13 cellular contexts compared by ENCODE assay signal in the genomic region with DNA sequence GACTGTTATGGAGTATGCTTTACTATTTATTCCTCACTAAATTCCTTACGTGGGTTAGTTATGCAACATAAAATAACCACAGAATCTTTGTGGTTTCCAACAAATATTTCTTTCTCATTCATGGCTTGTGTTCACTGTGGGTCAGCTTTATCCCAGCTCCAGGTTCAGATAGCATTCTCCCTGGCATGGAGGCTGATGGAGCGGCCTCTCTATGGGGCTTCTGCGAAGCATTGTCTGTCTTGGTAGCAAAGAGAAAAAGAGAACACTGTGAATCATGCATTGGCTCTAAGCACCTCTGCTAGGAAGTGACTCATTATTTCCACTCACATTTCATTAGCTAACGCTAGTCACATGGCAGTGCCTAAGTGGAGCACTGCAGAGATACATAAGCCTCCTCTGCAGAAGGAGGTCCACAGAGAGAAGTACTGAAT.
DNase-seq lines count a peak whose midpoint lies in the region; ATAC-seq and TF ChIP-seq lines count a peak whose summit lies in the region.
"Had no signal": no experiment of that assay in that cellular context is flagged by ENCODE, and none has a peak within 500 bp of the region (broad histone marks: within the 10 kb centered on the region; RNA-seq: fewer than 3 reads in every experiment).

No MANE protein-coding gene starts in this region.

- intact Hi-C loops in activated CD8-positive, alpha-beta T cell treated with anti-CD3 and anti-CD28 coated beads for 36 hours (cut with micrococcal nuclease) = no loop called here

- H3K36me3 Mint-ChIP-seq in activated CD8-positive, alpha-beta T cell treated with anti-CD3 and anti-CD28 coated beads for 36 hours (ENCODE audit: low read depth) = no peaks in the 10 kb centered on the region
- no peaks in the 10 kb centered on the region for H3K36me3 Mint-ChIP-seq in activated CD8-positive, alpha-beta T cell treated with anti-CD3 and anti-CD28 coated beads, Interleukin-2, amount 10 ng/mL, durations not matched to agents 7 days and 5 days (ENCODE audit: low read depth)

- no peak for TF ChIP-seq CTCF in activated CD8-positive, alpha-beta T cell treated with anti-CD3 and anti-CD28 coated beads for 36 hours (IDR thresholded peaks at IDR 0.05)

- no peaks in the 10 kb centered on the region for H3K27me3 ChIP-seq in SJCRH30
- H3K27me3 ChIP-seq: upper lobe of left lung had no signal

- peaks cover 3% of the 10 kb centered on the region for H3K9me3 Mint-ChIP-seq in activated CD8-positive, alpha-beta T cell treated with anti-CD3 and anti-CD28 coated beads for 36 hours
- no peaks in the 10 kb centered on the region for H3K9me3 Mint-ChIP-seq in activated CD8-positive, alpha-beta T cell treated with anti-CD3 and anti-CD28 coated beads, Interleukin-2, amount 10 ng/mL, durations not matched to agents 7 days and 5 days (ENCODE audit: insufficient read depth)

- H3K4me3 ChIP-seq in SJCRH30 = no peak overlapping the region
- H3K4me3 ChIP-seq: upper lobe of left lung had no signal

- no peaks in the 10 kb centered on the region for H3K4me1 Mint-ChIP-seq in activated CD8-positive, alpha-beta T cell treated with anti-CD3 and anti-CD28 coated beads for 36 hours (ENCODE audit: low read depth)
- H3K4me1 Mint-ChIP-seq in activated CD8-positive, alpha-beta T cell treated with anti-CD3 and anti-CD28 coated beads, Interleukin-2, amount 10 ng/mL, durations not matched to agents 7 days and 5 days (ENCODE audit: low read depth) = no peaks in the 10 kb centered on the region

- no peak overlapping the region for H3K4me3 Mint-ChIP-seq in activated CD8-positive, alpha-beta T cell treated with anti-CD3 and anti-CD28 coated beads for 36 hours
- no peak overlapping the region for H3K4me3 Mint-ChIP-seq in activated CD8-positive, alpha-beta T cell treated with anti-CD3 and anti-CD28 coated beads, Interleukin-2, amount 10 ng/mL, durations not matched to agents 7 days and 5 days

- DNase-seq in activated CD8-positive, alpha-beta T cell treated with anti-CD3 and anti-CD28 coated beads for 36 hours = no peak
- no peak for DNase-seq in activated CD8-positive, alpha-beta T cell treated with anti-CD3 and anti-CD28 coated beads, Interleukin-2, amount 10 ng/mL, durations not matched to agents 7 days and 5 days
- peak; percentile 34 to 48 for DNase-seq in SJCRH30
- DNase-seq in fibroblast of peridontal ligament (ENCODE audit: extremely low read depth) = peak; percentile 91
- DNase-seq in midbrain (lab: John Stamatoyannopoulos, UW) = no peak
- no peak for DNase-seq in left lobe of liver (ENCODE audit: low spot score)
- DNase-seq: activated CD4-positive, alpha-beta T cell treated with anti-CD3 and anti-CD28 coated beads for 4 hours; left cardiac atrium; NCI-H345; upper lobe of left lung had no signal

- peak; percentile 58 for ATAC-seq in activated CD8-positive, alpha-beta T cell treated with anti-CD3 and anti-CD28 coated beads for 36 hours
- no peak for ATAC-seq in activated CD8-positive, alpha-beta T cell treated with anti-CD3 and anti-CD28 coated beads, Interleukin-2, amount 10 ng/mL, durations not matched to agents 7 days and 5 days
- no peak for ATAC-seq in HG03025 (IDR thresholded peaks at IDR 0.05; ENCODE audit: low FRiP score, unreplicated experiment)
- ATAC-seq in HG02642 (IDR thresholded peaks at IDR 0.05; ENCODE audit: poor library complexity, unreplicated experiment) = no peak
- ATAC-seq in left lobe of liver = no peak

- H3K36me3 ChIP-seq in SJCRH30 = no peaks in the 10 kb centered on the region
- H3K36me3 ChIP-seq: upper lobe of left lung had no signal

- CTCF ChIA-PET in activated CD8-positive, alpha-beta T cell treated with anti-CD3 and anti-CD28 coated beads for 36 hours (lab: Charles Lee) = no interaction called here
- CTCF ChIA-PET in activated CD8-positive, alpha-beta T cell treated with anti-CD3 and anti-CD28 coated beads, Interleukin-2, amount 10 ng/mL, durations not matched to agents 7 days and 5 days (lab: Charles Lee) = no interaction called here

- H3K27me3 Mint-ChIP-seq in activated CD8-positive, alpha-beta T cell treated with anti-CD3 and anti-CD28 coated beads for 36 hours = no peaks in the 10 kb centered on the region
- H3K27me3 Mint-ChIP-seq in activated CD8-positive, alpha-beta T cell treated with anti-CD3 and anti-CD28 coated beads, Interleukin-2, amount 10 ng/mL, durations not matched to agents 7 days and 5 days (ENCODE audit: low read depth) = no peaks in the 10 kb centered on the region

- POLR2A ChIA-PET in activated CD8-positive, alpha-beta T cell treated with anti-CD3 and anti-CD28 coated beads for 36 hours (lab: Charles Lee) = no interaction called here
- POLR2A ChIA-PET in activated CD8-positive, alpha-beta T cell treated with anti-CD3 and anti-CD28 coated beads, Interleukin-2, amount 10 ng/mL, durations not matched to agents 7 days and 5 days (lab: Charles Lee) = no interaction called here

- H3K27ac Mint-ChIP-seq in activated CD8-positive, alpha-beta T cell treated with anti-CD3 and anti-CD28 coated beads for 36 hours = no peak overlapping the region
- H3K27ac Mint-ChIP-seq in activated CD8-positive, alpha-beta T cell treated with anti-CD3 and anti-CD28 coated beads, Interleukin-2, amount 10 ng/mL, durations not matched to agents 7 days and 5 days = no peak overlapping the region

- no peaks in the 10 kb centered on the region for H3K9me3 ChIP-seq in SJCRH30 (replicated peaks)
- H3K9me3 ChIP-seq: upper lobe of left lung had no signal

- H3K4me1 ChIP-seq in SJCRH30 = peaks cover 8% of the 10 kb centered on the region; the same call in 1 of the 2 replicates
- H3K4me1 ChIP-seq: upper lobe of left lung had no signal

- H3K27ac ChIP-seq in SJCRH30 = no peak overlapping the region
- H3K27ac ChIP-seq: C4-2B, upper lobe of left lung had no signal

Comparison
In these comparisons a context has a peak if more than half of its experiments do, and no peak if none do; other contexts are left out.
1. DNase-seq: peak in SJCRH30 (2 of 2) and fibroblast of peridontal ligament (single experiment); none in activated CD8-positive, alpha-beta T cell treated with anti-CD3 and anti-CD28 coated beads for 36 hours (single experiment), activated CD8-positive, alpha-beta T cell treated with anti-CD3 and anti-CD28 coated beads, Interleukin-2, amount 10 ng/mL, durations not matched to agents 7 days and 5 days (single experiment), midbrain (single experiment) and left lobe of liver (single experiment).